In genomic region chr3:50167069-50167781, GRCh38 we compare ENCODE assay signal across 11 cellular contexts. TPM values are rescaled to one million over a fixed set of nuclear protein-coding genes. Genes with fewer than 3 reads are reported as not detected.
A peak's percentile ranks its signal among the peaks of the same experiment; 100 is the strongest.
DNase-seq lines count a peak whose midpoint lies in the region; ATAC-seq and TF ChIP-seq lines count a peak whose summit lies in the region.
"Had no signal": no experiment of that assay in that cellular context is flagged by ENCODE, and none has a peak within 500 bp of the region (broad histone marks: within the 10 kb centered on the region; RNA-seq: fewer than 3 reads in every experiment).

No MANE protein-coding gene starts in this region.

- peaks cover 70% of the 10 kb centered on the region for H3K4me1 Mint-ChIP-seq in MCF 10A (ENCODE audit: insufficient read depth, unreplicated experiment)

- H3K27me3 ChIP-seq in breast epithelium (no peaks in the 10 kb centered on the region), dorsolateral prefrontal cortex (no peaks in the 10 kb centered on the region), mucosa of stomach (ENCODE audit: control insufficient read depth, insufficient read depth, low read length) (no peaks in the 10 kb centered on the region)

- no peak overlapping the region for H3K4me3 ChIP-seq in breast epithelium
- H3K4me3 ChIP-seq in dorsolateral prefrontal cortex: no peak overlapping the region
- H3K4me3 ChIP-seq in mucosa of stomach (ENCODE audit: low read length): no peak overlapping the region
- H3K4me3 ChIP-seq in urinary bladder (ENCODE audit: low read depth, low read length): no peak overlapping the region

- H3K4me1 ChIP-seq in breast epithelium (peaks cover 25 to 44% of the 10 kb centered on the region in 2 donors), mucosa of stomach (ENCODE audit: control insufficient read depth, insufficient read depth, low read length) (peaks cover 99% of the 10 kb centered on the region), urinary bladder (ENCODE audit: insufficient read depth) (peaks cover 5% of the 10 kb centered on the region)

- H3K9me3 ChIP-seq in breast epithelium (no peaks in the 10 kb centered on the region), mucosa of stomach (ENCODE audit: control insufficient read depth, low read length) (no peaks in the 10 kb centered on the region)

- peak overlapping the region; percentile 39 for H3K4me3 Mint-ChIP-seq in MCF 10A (ENCODE audit: unreplicated experiment)

- H3K36me3 ChIP-seq in breast epithelium (no peaks in the 10 kb centered on the region), mucosa of stomach (ENCODE audit: control insufficient read depth, insufficient read depth, low read length) (no peaks in the 10 kb centered on the region), urinary bladder (ENCODE audit: insufficient read depth) (no peaks in the 10 kb centered on the region)

- H3K27ac ChIP-seq in breast epithelium: peak overlapping the region in 1 of 2 donors; percentile 90
- peak overlapping the region in 32 of 59 donors; percentile 8 to 84 (median 59) for H3K27ac ChIP-seq in dorsolateral prefrontal cortex
- peak overlapping the region; percentile 63 for H3K27ac ChIP-seq in urinary bladder (ENCODE audit: low read depth)

- TF ChIP-seq CTCF in MCF 10A (IDR thresholded peaks at IDR 0.05; ENCODE audit: unreplicated experiment) (no peak), breast epithelium (IDR thresholded peaks at IDR 0.05) (no peak), dorsolateral prefrontal cortex (IDR thresholded peaks at IDR 0.05 in 54 of 56, conservative IDR thresholded peaks at IDR 0.05 in 2 of 56; ENCODE audit: low read depth in 1 of 56, partially characterized antibody in 56 of 56) (no peak)

- H3K9me3 Mint-ChIP-seq in MCF 10A (ENCODE audit: unreplicated experiment): no peaks in the 10 kb centered on the region

- intact Hi-C loops in MCF 10A (cut with micrococcal nuclease): no loop called here
- intact Hi-C loops in breast epithelium (cut with DNase I; ENCODE audit: low total_unique reads): no loop called here
- intact Hi-C loops in dorsolateral prefrontal cortex (cut with DNase I): no loop called here
- intact Hi-C loops in sciatic nerve (cut with DNase I): no loop called here

- POLR2A ChIA-PET in MCF 10A (lab: Yijun Ruan, JAX): interaction anchor here (1.4 to 2.3 kb wide), 3 partner anchors 9 to 16 kb away, joined by 5 to 15 read pairs (median 12); no protein-coding TSS in a partner anchor

- peaks cover 20% of the 10 kb centered on the region for H3K36me3 Mint-ChIP-seq in MCF 10A (ENCODE audit: insufficient read depth, unreplicated experiment)

- DNase-seq in MCF 10A (ENCODE audit: unreplicated experiment) (peak; percentile 85), breast epithelium (ENCODE audit: low spot score in 2 of 2) (no peak), dorsolateral prefrontal cortex (no peak), AG20443 (ENCODE audit: low spot score) (no peak), KG1 (lab: John Stamatoyannopoulos, UW) (no peak), sciatic nerve (ENCODE audit: low spot score) (no peak)
- DNase-seq: activated CD8-positive, alpha-beta memory T cell treated with anti-CD3 and anti-CD28 coated beads for 24 hours; NCI-H187; substantia nigra had no signal

- no peak for ATAC-seq in sciatic nerve

- CTCF ChIA-PET in MCF 10A (lab: Yijun Ruan, JAX): interaction anchor here (0.9 to 1.0 kb wide), 2 partner anchors 23 to 107 kb away, joined by 3 read pairs; no protein-coding TSS in a partner anchor

- no peak for TF ChIP-seq POLR2A in breast epithelium (IDR thresholded peaks at IDR 0.05)

- no peaks in the 10 kb centered on the region for H3K27me3 Mint-ChIP-seq in MCF 10A (ENCODE audit: insufficient read depth, unreplicated experiment)

- H3K27ac Mint-ChIP-seq in MCF 10A (ENCODE audit: low read depth, unreplicated experiment): peak overlapping the region; percentile 70

- no TSS peak for BruUV-seq in MCF 10A (replicated peaks; lab: Mats Ljungman, UMichigan)

- peak overlapping the region; percentile 53 for H3K9ac ChIP-seq in mucosa of stomach (ENCODE audit: low read length)

- WGBS in urinary bladder: 67% methylated on average over 16 of the region's 16 CpGs

RNA-seq across cellular contexts. Expression of gene SEMA3F, which starts 12.1 kb away (rescaled TPM):
- total RNA-seq in MCF 10A (2022) (34.6 and 51.5 TPM in 2 replicates), breast epithelium (10 to 100 TPM in 2 of 3 donors, 1 to 10 TPM in 1; 7.7 to 49.8 (median 26.9) TPM), dorsolateral prefrontal cortex (10 to 100 TPM in 39 of 120 experiments, 1 to 10 TPM in 81; 1.9 to 30.3 (median 8.3) TPM), urinary bladder (10.8 TPM), sciatic nerve (29.3 TPM)
- 35.1 TPM for polyA plus RNA-seq in urinary bladder

RNA-seq across cellular contexts. Expression of gene GNAT1, which starts 24.2 kb away (rescaled TPM):
- total RNA-seq in MCF 10A (2022): 0.49 TPM in 1 of 2 replicates, not detected in the other
- total RNA-seq in breast epithelium: not detected
- 1 to 10 TPM in 1 of 120 experiments, under 1 TPM in 13, not detected in 106; 0.20 to 1.6 (median 0.31) TPM for total RNA-seq in dorsolateral prefrontal cortex
- not detected for total RNA-seq in urinary bladder
- polyA plus RNA-seq in urinary bladder: not detected
- total RNA-seq in sciatic nerve: not detected

RNA-seq across cellular contexts. Expression of gene SLC38A3, which starts 37.8 kb away (rescaled TPM):
- total RNA-seq in MCF 10A (2022) (not detected in 2 replicates), breast epithelium (1 to 10 TPM in 1 of 3 donors, under 1 TPM in 1, not detected in 1; 0.98 to 2.5 TPM), dorsolateral prefrontal cortex (10 to 100 TPM; 12.5 to 71.4 (median 28.5) TPM), urinary bladder (0.63 TPM), sciatic nerve (2.5 TPM)
- 0.14 TPM for polyA plus RNA-seq in urinary bladder
